Comparison of ENCODE assay signal across 8 cellular contexts in genomic region chr10:35195361-35196306, GRCh38.
DNase-seq lines count a peak whose midpoint lies in the region; ATAC-seq and TF ChIP-seq lines count a peak whose summit lies in the region.

No MANE protein-coding gene starts in this region.

- H4K20me1 ChIP-seq in neural cell (ENCODE audit: insufficient read depth) = no peaks in the 10 kb centered on the region

- H3K27me3 ChIP-seq in neural cell (ENCODE audit: insufficient read depth, low read depth, low read length) (no peaks in the 10 kb centered on the region), subcutaneous abdominal adipose tissue (ENCODE audit: control insufficient read depth in 5 of 5, insufficient read depth in 4 of 5, low read length in 5 of 5) (no peaks in the 10 kb centered on the region)

- H3K36me3 ChIP-seq in neural cell (ENCODE audit: insufficient read depth, low read length) = no peaks in the 10 kb centered on the region
- H3K36me3 ChIP-seq in subcutaneous abdominal adipose tissue (ENCODE audit: control insufficient read depth in 5 of 5, insufficient read depth in 5 of 5, low read length in 5 of 5) = no peaks in the 10 kb centered on the region

- H3K36me3 Mint-ChIP-seq in activated T-helper 17 cell treated with anti-CD3 and anti-CD28 coated beads, Interleukin-2, amount 50 U/mL, for 72 hours (ENCODE audit: low read depth) = peaks cover 65% of the 10 kb centered on the region

- peak overlapping the region; percentile 87 for H3K4me3 Mint-ChIP-seq in activated T-helper 17 cell treated with anti-CD3 and anti-CD28 coated beads, Interleukin-2, amount 50 U/mL, for 72 hours

- H3F3A ChIP-seq in neural cell (ENCODE audit: insufficient read depth, low read length, poor library complexity, severe bottlenecking) = no peaks in the 10 kb centered on the region

- peak overlapping the region; percentile 61 for H3K27ac ChIP-seq in neural cell (ENCODE audit: low read length)
- peak overlapping the region; percentile 89 for H3K27ac ChIP-seq in subcutaneous abdominal adipose tissue (ENCODE audit: low read depth, low read length)

- TF ChIP-seq RAD21 in Ishikawa (IDR thresholded peaks at IDR 0.05; ENCODE audit: low read depth) (peak; percentile 66), neural cell (conservative IDR thresholded peaks at IDR 0.05) (peak; percentile 70)

- H3K9me3 ChIP-seq in neural cell (ENCODE audit: low read length) (no peaks in the 10 kb centered on the region), subcutaneous abdominal adipose tissue (ENCODE audit: control insufficient read depth in 5 of 5, low read length in 5 of 5) (no peaks in the 10 kb centered on the region)

- H3K4me3 ChIP-seq in neural cell (ENCODE audit: low read length) (peak overlapping the region; percentile 63), subcutaneous abdominal adipose tissue (ENCODE audit: low read depth in 1 of 5, low read length in 5 of 5) (peak overlapping the region; percentile 26 to 78 (median 72))

- H3K4me1 ChIP-seq in subcutaneous abdominal adipose tissue (ENCODE audit: control insufficient read depth in 5 of 5, insufficient read depth in 5 of 5, low read length in 5 of 5) = peaks cover 0 to 33% (median 10%) of the 10 kb centered on the region in 5 donors

- H3K9me3 Mint-ChIP-seq in activated T-helper 17 cell treated with anti-CD3 and anti-CD28 coated beads, Interleukin-2, amount 50 U/mL, for 72 hours = no peaks in the 10 kb centered on the region

- H3K27me3 Mint-ChIP-seq in activated T-helper 17 cell treated with anti-CD3 and anti-CD28 coated beads, Interleukin-2, amount 50 U/mL, for 72 hours = no peaks in the 10 kb centered on the region

- TF ChIP-seq EP300 in Ishikawa (IDR thresholded peaks at IDR 0.05; ENCODE audit: borderline replicate concordance) = no peak
- TF ChIP-seq EP300 in neural cell (conservative IDR thresholded peaks at IDR 0.05; ENCODE audit: poor library complexity, severe bottlenecking) = peak; percentile 46

- peak; percentile 95 for ATAC-seq in GM21576 (IDR thresholded peaks at IDR 0.05; ENCODE audit: unreplicated experiment)
- peak; percentile 88 for ATAC-seq in activated T-helper 17 cell treated with anti-CD3 and anti-CD28 coated beads, Interleukin-2, amount 50 U/mL, for 72 hours (replicated peaks)

- H3K9ac ChIP-seq in neural cell (ENCODE audit: low read length) (peak overlapping the region; percentile 46), subcutaneous abdominal adipose tissue (ENCODE audit: low read length in 5 of 5) (peak overlapping the region; percentile 10 to 90 (median 64))

- H3K27ac Mint-ChIP-seq in activated T-helper 17 cell treated with anti-CD3 and anti-CD28 coated beads, Interleukin-2, amount 50 U/mL, for 72 hours = peak overlapping the region; percentile 93

- peak overlapping the region; percentile 31 for H3K4me2 ChIP-seq in neural cell (ENCODE audit: low read length)

- no peaks in the 10 kb centered on the region for H3K79me2 ChIP-seq in neural cell (replicated peaks; ENCODE audit: insufficient read depth, low read length)

- H2AFZ ChIP-seq in neural cell (ENCODE audit: low read depth, low read length) = peak overlapping the region; percentile 34

- DNase-seq in DMS79 treated with DMSO at 0.1 percent for 48 hours (lab: John Stamatoyannopoulos, UW) (peak; percentile 52), RPMI7951 (ENCODE audit: low read depth) (peak; percentile 92), fibroblast of the conjunctiva (ENCODE audit: low read depth) (peak; percentile 87)

- no peaks in the 10 kb centered on the region for H3K9me2 ChIP-seq in neural cell (ENCODE audit: insufficient read depth, low read length)

- TF ChIP-seq CTCF in neural cell (IDR thresholded peaks at IDR 0.05; ENCODE audit: poor library complexity, severe bottlenecking) = peak; percentile 88

- H3K4me1 Mint-ChIP-seq in activated T-helper 17 cell treated with anti-CD3 and anti-CD28 coated beads, Interleukin-2, amount 50 U/mL, for 72 hours = peaks cover 18% of the 10 kb centered on the region

TF ChIP-seq in Ishikawa, 13 proteins besides CTCF, POLR2A, EP300 and RAD21:
- TF ChIP-seq MAX (IDR thresholded peaks at IDR 0.05) (peak; percentile 65), CREB1 (IDR thresholded peaks at IDR 0.05; ENCODE audit: low read depth) (peak; percentile 94), ZBTB7A (IDR thresholded peaks at IDR 0.05; ENCODE audit: low read depth) (no peak), TCF12 (IDR thresholded peaks at IDR 0.05; ENCODE audit: low read depth) (peak; percentile 14; the same call in 1 of the 2 replicates), FOXM1 (IDR thresholded peaks at IDR 0.05; ENCODE audit: borderline replicate concordance, low read depth) (peak; percentile 57; the same call in 1 of the 2 replicates), TEAD4 (IDR thresholded peaks at IDR 0.05) (no peak; the same call in 1 of the 2 replicates)
- TF ChIP-seq, protein P1, sequence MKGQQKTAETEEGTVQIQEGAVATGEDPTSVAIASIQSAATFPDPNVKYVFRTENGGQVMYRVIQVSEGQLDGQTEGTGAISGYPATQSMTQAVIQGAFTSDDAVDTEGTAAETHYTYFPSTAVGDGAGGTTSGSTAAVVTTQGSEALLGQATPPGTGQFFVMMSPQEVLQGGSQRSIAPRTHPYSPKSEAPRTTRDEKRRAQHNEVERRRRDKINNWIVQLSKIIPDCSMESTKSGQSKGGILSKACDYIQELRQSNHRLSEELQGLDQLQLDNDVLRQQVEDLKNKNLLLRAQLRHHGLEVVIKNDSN (IDR thresholded peaks at IDR 0.05) = 0 out of 2 replicates have a peak, but pooled peaks have one; percentile 16

TF ChIP-seq in neural cell, 6 proteins besides CTCF, POLR2A, EP300 and RAD21:
- no peak for TF ChIP-seq EZH2 (IDR thresholded peaks at IDR 0.05; ENCODE audit: borderline replicate concordance, insufficient read depth, low read length, poor library complexity, severe bottlenecking)
- TF ChIP-seq MXI1 (conservative IDR thresholded peaks at IDR 0.05; ENCODE audit: poor library complexity, severe bottlenecking) = peak; percentile 43
- peak; percentile 65 for TF ChIP-seq SMC3 (conservative IDR thresholded peaks at IDR 0.05; ENCODE audit: poor library complexity)
- TF ChIP-seq TAF1 (IDR thresholded peaks at IDR 0.05; ENCODE audit: low read depth) = no peak
- TF ChIP-seq POLR2AphosphoS5 (IDR thresholded peaks at IDR 0.05) = no peak
- TF ChIP-seq, protein P2, sequence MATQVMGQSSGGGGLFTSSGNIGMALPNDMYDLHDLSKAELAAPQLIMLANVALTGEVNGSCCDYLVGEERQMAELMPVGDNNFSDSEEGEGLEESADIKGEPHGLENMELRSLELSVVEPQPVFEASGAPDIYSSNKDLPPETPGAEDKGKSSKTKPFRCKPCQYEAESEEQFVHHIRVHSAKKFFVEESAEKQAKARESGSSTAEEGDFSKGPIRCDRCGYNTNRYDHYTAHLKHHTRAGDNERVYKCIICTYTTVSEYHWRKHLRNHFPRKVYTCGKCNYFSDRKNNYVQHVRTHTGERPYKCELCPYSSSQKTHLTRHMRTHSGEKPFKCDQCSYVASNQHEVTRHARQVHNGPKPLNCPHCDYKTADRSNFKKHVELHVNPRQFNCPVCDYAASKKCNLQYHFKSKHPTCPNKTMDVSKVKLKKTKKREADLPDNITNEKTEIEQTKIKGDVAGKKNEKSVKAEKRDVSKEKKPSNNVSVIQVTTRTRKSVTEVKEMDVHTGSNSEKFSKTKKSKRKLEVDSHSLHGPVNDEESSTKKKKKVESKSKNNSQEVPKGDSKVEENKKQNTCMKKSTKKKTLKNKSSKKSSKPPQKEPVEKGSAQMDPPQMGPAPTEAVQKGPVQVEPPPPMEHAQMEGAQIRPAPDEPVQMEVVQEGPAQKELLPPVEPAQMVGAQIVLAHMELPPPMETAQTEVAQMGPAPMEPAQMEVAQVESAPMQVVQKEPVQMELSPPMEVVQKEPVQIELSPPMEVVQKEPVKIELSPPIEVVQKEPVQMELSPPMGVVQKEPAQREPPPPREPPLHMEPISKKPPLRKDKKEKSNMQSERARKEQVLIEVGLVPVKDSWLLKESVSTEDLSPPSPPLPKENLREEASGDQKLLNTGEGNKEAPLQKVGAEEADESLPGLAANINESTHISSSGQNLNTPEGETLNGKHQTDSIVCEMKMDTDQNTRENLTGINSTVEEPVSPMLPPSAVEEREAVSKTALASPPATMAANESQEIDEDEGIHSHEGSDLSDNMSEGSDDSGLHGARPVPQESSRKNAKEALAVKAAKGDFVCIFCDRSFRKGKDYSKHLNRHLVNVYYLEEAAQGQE (IDR thresholded peaks at IDR 0.05; ENCODE audit: borderline replicate concordance) = no peak
TF ChIP-seq in neural cell: peak in this region for 2.

Comparison
In these comparisons a context has a peak if more than half of its experiments do, and no peak if none do; other contexts are left out.
1. Peak in every context shown above with its lines: DNase-seq, ATAC-seq, H3K4me3 ChIP-seq and H3K27ac ChIP-seq.